ENCODE assay signal across 17 cellular contexts in the genomic region with DNA sequence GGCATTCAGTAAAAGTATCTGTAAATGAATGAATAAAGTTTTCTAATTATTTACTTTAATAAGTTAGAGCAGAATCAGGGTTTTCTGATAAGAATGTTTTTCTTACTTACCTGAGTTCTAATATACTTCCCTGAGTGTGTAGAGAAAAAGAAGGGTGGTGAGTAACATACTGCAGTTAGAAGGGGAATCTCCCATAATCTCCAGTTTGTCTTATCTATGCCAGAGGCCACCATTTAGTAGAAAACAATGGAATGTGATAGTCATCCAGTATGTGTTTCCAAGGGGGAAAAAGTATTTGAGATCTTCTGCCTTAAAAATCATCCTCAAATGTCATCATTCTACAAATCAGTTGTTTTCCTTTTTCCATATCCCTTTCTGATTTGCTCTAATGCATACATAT. TPM values are rescaled to one million over a fixed set of nuclear protein-coding genes. Genes with fewer than 3 reads are reported as not detected.
DNase-seq lines count a peak whose midpoint lies in the region; ATAC-seq, FAIRE-seq and TF ChIP-seq lines count a peak whose summit lies in the region.
"Had no signal": no experiment of that assay in that cellular context is flagged by ENCODE, and none has a peak within 500 bp of the region (broad histone marks: within the 10 kb centered on the region; RNA-seq: fewer than 3 reads in every experiment).

No MANE protein-coding gene starts in this region.

- DNase-seq in GM03348 (ENCODE audit: low spot score) (peak; percentile 30), RPMI7951 (ENCODE audit: low read depth) (peak; percentile 19), keratinocyte (ENCODE audit: low read depth, low spot score) (no peak), ovary (no peak), body of pancreas (no peak)
- DNase-seq in activated CD4-positive, alpha-beta memory T cell treated with anti-CD3 and anti-CD28 coated beads, Interleukin-2, amount 10 ng/mL, durations not matched to agents 7 days and 5 days, result no peak
- DNase-seq: BE2C; CD4-positive, alpha-beta memory T cell; DMS79; GDM1; HCEC 1CT; HFFc6 had no signal

- H3K27me3 ChIP-seq in keratinocyte (ENCODE audit: control insufficient read depth, extremely low read depth, insufficient read depth, low read length), result no peaks in the 10 kb centered on the region
- H3K27me3 ChIP-seq in ovary, result no peaks in the 10 kb centered on the region
- H3K27me3 ChIP-seq in body of pancreas, result no peaks in the 10 kb centered on the region

- no peaks in the 10 kb centered on the region for H3K9me1 ChIP-seq in keratinocyte (ENCODE audit: control insufficient read depth, extremely low read depth, insufficient read depth, low read length)

- peaks cover 4% of the 10 kb centered on the region for H3K27me3 Mint-ChIP-seq in activated CD4-positive, alpha-beta memory T cell treated with anti-CD3 and anti-CD28 coated beads, Interleukin-2, amount 10 ng/mL, durations not matched to agents 7 days and 5 days

- POLR2A ChIA-PET in activated CD4-positive, alpha-beta memory T cell treated with anti-CD3 and anti-CD28 coated beads, Interleukin-2, amount 10 ng/mL, durations not matched to agents 7 days and 5 days (lab: Charles Lee), result no interaction called here

- CTCF ChIA-PET in activated CD4-positive, alpha-beta memory T cell treated with anti-CD3 and anti-CD28 coated beads, Interleukin-2, amount 10 ng/mL, durations not matched to agents 7 days and 5 days (lab: Charles Lee), result no interaction called here

- no peak for TF ChIP-seq EP300 in ovary (IDR thresholded peaks at IDR 0.05)

- H3K4me1 ChIP-seq in keratinocyte (ENCODE audit: control insufficient read depth, extremely low read depth, insufficient read depth, low read length) (no peaks in the 10 kb centered on the region), ovary (ENCODE audit: insufficient read depth) (no peaks in the 10 kb centered on the region), body of pancreas (no peaks in the 10 kb centered on the region)
- H3K4me1 ChIP-seq: BE2C had no signal

- dilution Hi-C loops in keratinocyte (cut with MboI; ENCODE audit: extremely low pct_ligation_motif_present, low sequenced_read_pairs), result no loop called here

- ATAC-seq in body of pancreas (no peak), HG03354 (IDR thresholded peaks at IDR 0.05; ENCODE audit: poor library complexity, severe bottlenecking, unreplicated experiment) (no peak)

- TF ChIP-seq POLR2A in ovary (IDR thresholded peaks at IDR 0.05) (no peak), body of pancreas (IDR thresholded peaks at IDR 0.05) (no peak)

- H3K4me1 Mint-ChIP-seq in activated CD4-positive, alpha-beta memory T cell treated with anti-CD3 and anti-CD28 coated beads, Interleukin-2, amount 10 ng/mL, durations not matched to agents 7 days and 5 days, result no peaks in the 10 kb centered on the region
- H3K4me1 Mint-ChIP-seq: CD4-positive, alpha-beta memory T cell had no signal

- intact Hi-C loops in ovary (cut with DNase I) (no loop called here), body of pancreas (cut with DNase I) (loop anchor here (10.0 kb wide), 1 partner anchor 332 kb away; no protein-coding TSS in a partner anchor)

- no peaks in the 10 kb centered on the region for H3K9me3 Mint-ChIP-seq in activated CD4-positive, alpha-beta memory T cell treated with anti-CD3 and anti-CD28 coated beads, Interleukin-2, amount 10 ng/mL, durations not matched to agents 7 days and 5 days
- H3K9me3 Mint-ChIP-seq: HFFc6 had no signal

- H3K9me3 ChIP-seq in keratinocyte (ENCODE audit: control insufficient read depth, low read depth, low read length) (peaks cover 2% of the 10 kb centered on the region), ovary (no peaks in the 10 kb centered on the region), body of pancreas (no peaks in the 10 kb centered on the region)
- H3K9me3 ChIP-seq: BE2C had no signal

- no peak overlapping the region for H3K27ac Mint-ChIP-seq in activated CD4-positive, alpha-beta memory T cell treated with anti-CD3 and anti-CD28 coated beads, Interleukin-2, amount 10 ng/mL, durations not matched to agents 7 days and 5 days
- H3K27ac Mint-ChIP-seq: CD4-positive, alpha-beta memory T cell; HFFc6 had no signal

- no peak for TF ChIP-seq CTCF in keratinocyte (optimal IDR thresholded peaks at IDR 0.05 in 1 of 3, IDR thresholded peaks at IDR 0.05 in 1 of 3, conservative IDR thresholded peaks at IDR 0.05 in 1 of 3; ENCODE audit: extremely low read depth in 1 of 3, insufficient read depth in 2 of 3, low read length in 3 of 3)
- TF ChIP-seq CTCF in ovary (IDR thresholded peaks at IDR 0.05), result no peak
- no peak for TF ChIP-seq CTCF in body of pancreas (IDR thresholded peaks at IDR 0.05)

- no peak overlapping the region for H3K27ac ChIP-seq in keratinocyte (ENCODE audit: control insufficient read depth, insufficient read depth, low read length)
- no peak overlapping the region for H3K27ac ChIP-seq in ovary
- no peak overlapping the region for H3K27ac ChIP-seq in body of pancreas
- H3K27ac ChIP-seq: C4-2B, HL-60 had no signal

- H4K20me1 ChIP-seq in keratinocyte (ENCODE audit: control insufficient read depth, extremely low read depth, insufficient read depth, low read length), result no peaks in the 10 kb centered on the region

- no peak overlapping the region for H3K4me3 Mint-ChIP-seq in activated CD4-positive, alpha-beta memory T cell treated with anti-CD3 and anti-CD28 coated beads, Interleukin-2, amount 10 ng/mL, durations not matched to agents 7 days and 5 days
- H3K4me3 Mint-ChIP-seq: CD4-positive, alpha-beta memory T cell; HFFc6 had no signal

- no peaks in the 10 kb centered on the region for H3K79me2 ChIP-seq in keratinocyte (ENCODE audit: control insufficient read depth, insufficient read depth, low read length)

- H3K4me3 ChIP-seq in keratinocyte (ENCODE audit: control insufficient read depth in 2 of 3, extremely low read depth in 1 of 3, insufficient read depth in 2 of 3, low read depth in 1 of 3, low read length in 3 of 3), result no peak overlapping the region
- H3K4me3 ChIP-seq in ovary, result no peak overlapping the region
- H3K4me3 ChIP-seq in body of pancreas, result no peak overlapping the region

- H3K36me3 ChIP-seq in keratinocyte (ENCODE audit: control insufficient read depth in 2 of 2, extremely low read depth in 1 of 2, insufficient read depth in 2 of 2, low read length in 2 of 2) (no peaks in the 10 kb centered on the region), ovary (no peaks in the 10 kb centered on the region), body of pancreas (replicated peaks in 1 of 2; ENCODE audit: insufficient read depth in 1 of 2, low read depth in 2 of 2) (no peaks in the 10 kb centered on the region)
- H3K36me3 ChIP-seq: BE2C had no signal

- no peak overlapping the region for H3K9ac ChIP-seq in keratinocyte (ENCODE audit: control insufficient read depth, extremely low read depth, insufficient read depth, low read length)

- no peak overlapping the region for H3K4me2 ChIP-seq in keratinocyte (ENCODE audit: control insufficient read depth, extremely low read depth, insufficient read depth, low read depth, low read length)

- no peak overlapping the region for H2AFZ ChIP-seq in keratinocyte (ENCODE audit: control insufficient read depth, low read length)

- peak; percentile 9 for FAIRE-seq in keratinocyte (lab: Jason Lieb, UNC)
- FAIRE-seq: A204.1, GM19239 had no signal

- H3K36me3 Mint-ChIP-seq in activated CD4-positive, alpha-beta memory T cell treated with anti-CD3 and anti-CD28 coated beads, Interleukin-2, amount 10 ng/mL, durations not matched to agents 7 days and 5 days (ENCODE audit: low read depth), result no peaks in the 10 kb centered on the region
- H3K36me3 Mint-ChIP-seq: CD4-positive, alpha-beta memory T cell had no signal

RNA-seq across cellular contexts. Expression of a gene that starts 56.5 kb away (rescaled TPM):
- 10.8 and 11.8 TPM in 2 replicates for total RNA-seq in RPMI7951 (2014; rRNA removed; shearing (Covaris generic))
- polyA plus RNA-seq in keratinocyte (16.3 to 41.1 TPM (median 23.4 TPM) in 3 replicates), ovary (10 to 100 TPM; 26.4 to 39.6 TPM)
- polyA plus RNA-seq in keratinocyte (2011; ENCODE audit: low read depth), result 437 TPM
- 12.6 and 20.6 TPM in 2 replicates for polyA plus RNA-seq in keratinocyte (2011; cell fraction: cytosol; rRNA removed)
- 44.6 and 61.7 TPM in 2 replicates for polyA plus RNA-seq in keratinocyte (2011; cell fraction: nucleus; rRNA removed)
- polyA plus RNA-seq in keratinocyte (2012; ENCODE audit: low replicate concordance), result 35.6 and 56.4 TPM in 2 replicates
- polyA minus RNA-seq in keratinocyte, result 4.4 to 26.8 TPM (median 10.9 TPM) in 3 replicates
- polyA minus RNA-seq in keratinocyte (2011; cell fraction: cytosol; rRNA and poly(A)+ RNA removed), result 44.3 TPM
- polyA minus RNA-seq in keratinocyte (2011; cell fraction: nucleus; rRNA and poly(A)+ RNA removed), result 36.2 and 73.8 TPM in 2 replicates
- total RNA-seq in ovary (100 to 1,000 TPM in 1 of 7 donors, 10 to 100 TPM in 6; 46.8 to 125 (median 75.6) TPM), body of pancreas (10 to 100 TPM; 19.8 to 49.0 TPM)
- total RNA-seq in activated CD4-positive, alpha-beta memory T cell treated with anti-CD3 and anti-CD28 coated beads, Interleukin-2, amount 10 ng/mL, durations not matched to agents 7 days and 5 days, result 1 to 10 TPM; 1.0 to 3.3 TPM

Comparison
In these comparisons a context has a peak if more than half of its experiments do, and no peak if none do; other contexts are left out.
1. DNase-seq: peak in GM03348 (single experiment) and RPMI7951 (single experiment); none in keratinocyte (single experiment), ovary (0 of 5), activated CD4-positive, alpha-beta memory T cell treated with anti-CD3 and anti-CD28 coated beads, Interleukin-2, amount 10 ng/mL, durations not matched to agents 7 days and 5 days (single experiment) and body of pancreas (0 of 4).